8 cellular contexts compared by ENCODE assay signal in the genomic region with DNA sequence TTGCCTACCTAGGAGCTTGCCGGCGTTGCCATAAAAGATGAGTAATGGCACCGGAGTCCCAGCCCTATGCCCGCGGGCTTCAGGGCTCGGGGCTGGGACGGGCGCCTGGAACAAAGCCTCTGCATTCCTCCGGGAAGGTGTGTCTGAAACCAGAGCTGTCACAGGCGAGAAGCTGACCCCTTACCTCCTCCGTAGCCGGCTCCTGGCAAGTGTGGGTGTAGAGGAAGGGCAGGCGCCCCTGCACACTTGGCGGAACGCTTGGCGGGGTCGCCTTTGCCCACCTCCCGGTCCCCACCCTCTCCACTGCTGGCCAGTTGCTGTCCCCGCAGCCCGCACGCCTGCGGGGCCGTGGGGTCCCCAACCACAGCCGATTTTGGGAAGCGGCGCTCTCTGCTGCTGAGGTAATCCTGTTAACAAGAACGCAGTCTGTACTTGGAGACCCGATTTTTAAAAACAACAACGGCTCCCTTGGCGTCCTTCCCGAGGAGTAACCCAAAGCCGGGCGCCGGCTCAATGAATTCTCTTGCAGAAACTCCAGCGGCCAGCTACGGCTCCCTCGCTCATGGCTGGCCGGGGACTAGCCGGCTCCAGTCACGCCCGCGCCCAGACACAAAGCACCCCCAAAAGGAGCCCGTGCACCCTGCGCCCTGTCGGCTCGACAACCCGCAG.
DNase-seq lines count a peak whose midpoint lies in the region; ATAC-seq, FAIRE-seq and TF ChIP-seq lines count a peak whose summit lies in the region.

No MANE protein-coding gene starts in this region.

- no peaks in the 10 kb centered on the region for H3K36me3 ChIP-seq in CD4-positive, alpha-beta memory T cell (ENCODE audit: insufficient read depth, low read length)
- H3K36me3 ChIP-seq in endothelial cell of umbilical vein (ENCODE audit: control insufficient read depth in 2 of 2, extremely low read depth in 1 of 2, insufficient read depth in 2 of 2, low read length in 2 of 2): no peaks in the 10 kb centered on the region
- H3K36me3 ChIP-seq in mucosa of descending colon (ENCODE audit: low read depth): no peaks in the 10 kb centered on the region
- no peaks in the 10 kb centered on the region for H3K36me3 ChIP-seq in uterus

- no peaks in the 10 kb centered on the region for H4K20me1 ChIP-seq in endothelial cell of umbilical vein (replicated peaks; ENCODE audit: control insufficient read depth, extremely low read depth, insufficient read depth, low read length)

- H3K9me3 ChIP-seq in CD4-positive, alpha-beta memory T cell (ENCODE audit: control insufficient read depth in 1 of 2, low read length in 2 of 2): no peaks in the 10 kb centered on the region
- H3K9me3 ChIP-seq in endothelial cell of umbilical vein (replicated peaks; ENCODE audit: control insufficient read depth, insufficient read depth, low read length) (no peaks in the 10 kb centered on the region), mucosa of descending colon (no peaks in the 10 kb centered on the region), uterus (no peaks in the 10 kb centered on the region)

- H3K79me2 ChIP-seq in endothelial cell of umbilical vein (ENCODE audit: control insufficient read depth, insufficient read depth, low read length): no peaks in the 10 kb centered on the region

- dilution Hi-C loops in endothelial cell of umbilical vein (cut with MboI; ENCODE audit: extremely low pct_ligation_motif_present, low sequenced_read_pairs): no loop called here

- intact Hi-C loops in CD4-positive, alpha-beta memory T cell (cut with micrococcal nuclease): no loop called here
- intact Hi-C loops in endothelial cell of umbilical vein (cut with micrococcal nuclease) (loop anchor here (1.0 kb wide), 1 partner anchor 137 kb away; no protein-coding TSS in a partner anchor), mucosa of descending colon (cut with DNase I, micrococcal nuclease) (no loop called here), uterus (cut with DNase I; ENCODE audit: low total_unique reads) (no loop called here)

- no peak overlapping the region for H3K27ac Mint-ChIP-seq in CD4-positive, alpha-beta memory T cell

- H3K4me3 Mint-ChIP-seq in CD4-positive, alpha-beta memory T cell: peak overlapping the region in 7 of 8 donors; percentile 31 to 67 (median 61)

- no peaks in the 10 kb centered on the region for H3K9me1 ChIP-seq in endothelial cell of umbilical vein (replicated peaks; ENCODE audit: control insufficient read depth, extremely low read depth, insufficient read depth, low read length)

- no peak for DNase-seq in CD4-positive, alpha-beta memory T cell
- DNase-seq in NCI-H526 treated with DMSO at 0.1 percent for 48 hours (lab: John Stamatoyannopoulos, UW) (peak; percentile 66), endothelial cell of umbilical vein (ENCODE audit: low read depth, low spot score) (no peak), mucosa of descending colon (peak; percentile 83 to 89 (median 88)), uterus (peak; percentile 22 to 23), NCI-H2107 treated with DMSO at 0.1 percent for 48 hours (lab: John Stamatoyannopoulos, UW; ENCODE audit: unreplicated experiment) (no peak)
- DNase-seq in stimulated activated CD4-positive, alpha-beta T cell treated with anti-CD3 and anti-CD28 coated beads, Interleukin-4, amount 100 ng/mL, for 24 hours: no peak

- H3K4me3 ChIP-seq in CD4-positive, alpha-beta memory T cell (ENCODE audit: low read length in 2 of 2): no peak overlapping the region
- H3K4me3 ChIP-seq in endothelial cell of umbilical vein (replicated peaks in 1 of 3; ENCODE audit: insufficient read depth in 1 of 3, low read depth in 1 of 3, low read length in 3 of 3): peak overlapping the region in 2 of 3 experiments; percentile 18 to 29
- no peak overlapping the region for H3K4me3 ChIP-seq in mucosa of descending colon
- H3K4me3 ChIP-seq in uterus: peak overlapping the region; percentile 27 to 44

- no peak for TF ChIP-seq POLR2A in endothelial cell of umbilical vein (IDR thresholded peaks at IDR 0.05; ENCODE audit: low read depth, low read length)
- TF ChIP-seq POLR2A in uterus (IDR thresholded peaks at IDR 0.05): no peak

- no peak overlapping the region for H3K9ac ChIP-seq in endothelial cell of umbilical vein (replicated peaks; ENCODE audit: extremely low read depth, insufficient read depth, low read length)

- H3K27me3 Mint-ChIP-seq in CD4-positive, alpha-beta memory T cell: peaks cover 23 to 35% of the 10 kb centered on the region in 2 donors

- H2AFZ ChIP-seq in endothelial cell of umbilical vein (ENCODE audit: low read depth, low read length): peak overlapping the region; percentile 79

- no TSS peak for BruUV-seq in endothelial cell of umbilical vein (replicated peaks; lab: Mats Ljungman, UMichigan)

- CTCF ChIA-PET in CD4-positive, alpha-beta memory T cell (lab: Charles Lee; ENCODE audit: partially characterized antibody): no interaction called here
- CTCF ChIA-PET in endothelial cell of umbilical vein (lab: Charles Lee): interaction anchor here (0.7 to 1.2 kb wide), 6 partner anchors 9 to 138 kb away, joined by 3 to 13 read pairs (median 3); no protein-coding TSS in a partner anchor

- ATAC-seq in GM21526 (IDR thresholded peaks at IDR 0.05; ENCODE audit: low FRiP score, unreplicated experiment) (peak; percentile 15), mucosa of descending colon (peak; percentile 82)

- H3K4me1 ChIP-seq in CD4-positive, alpha-beta memory T cell (ENCODE audit: insufficient read depth, low read length): peaks cover 16% of the 10 kb centered on the region
- H3K4me1 ChIP-seq in endothelial cell of umbilical vein (ENCODE audit: control insufficient read depth, extremely low read depth, insufficient read depth, low read length): peaks cover 5% of the 10 kb centered on the region
- peaks cover 40% of the 10 kb centered on the region for H3K4me1 ChIP-seq in mucosa of descending colon (ENCODE audit: low read depth)
- peaks cover 0 to 10% of the 10 kb centered on the region in 2 donors for H3K4me1 ChIP-seq in uterus

- H3K36me3 Mint-ChIP-seq in CD4-positive, alpha-beta memory T cell: no peaks in the 10 kb centered on the region

- H3K27me3 ChIP-seq in CD4-positive, alpha-beta memory T cell (ENCODE audit: insufficient read depth, low read length): peaks cover 20% of the 10 kb centered on the region
- H3K27me3 ChIP-seq in endothelial cell of umbilical vein (ENCODE audit: control insufficient read depth in 2 of 2, insufficient read depth in 2 of 2, low read length in 2 of 2): peaks cover 30 to 41% of the 10 kb centered on the region in 2 experiments
- no peaks in the 10 kb centered on the region for H3K27me3 ChIP-seq in uterus

- FAIRE-seq in endothelial cell of umbilical vein (lab: Jason Lieb, UNC): no peak

- H3K27ac ChIP-seq in CD4-positive, alpha-beta memory T cell (ENCODE audit: low read depth, low read length): no peak overlapping the region
- H3K27ac ChIP-seq in endothelial cell of umbilical vein (ENCODE audit: insufficient read depth, low read depth, low read length) (no peak overlapping the region), uterus (no peak overlapping the region)

- TF ChIP-seq CTCF in endothelial cell of umbilical vein (IDR thresholded peaks at IDR 0.05; ENCODE audit: extremely low read depth in 1 of 2, insufficient read depth in 1 of 2, low read depth in 1 of 2, low read length in 2 of 2) (no peak), mucosa of descending colon (IDR thresholded peaks at IDR 0.05) (no peak), uterus (IDR thresholded peaks at IDR 0.05) (no peak)

- H3K4me2 ChIP-seq in endothelial cell of umbilical vein (ENCODE audit: insufficient read depth, low read length): peak overlapping the region; percentile 63

- no peaks in the 10 kb centered on the region for H3K9me3 Mint-ChIP-seq in CD4-positive, alpha-beta memory T cell

- POLR2A ChIA-PET in CD4-positive, alpha-beta memory T cell (lab: Charles Lee; ENCODE audit: partially characterized antibody): no interaction called here
- POLR2A ChIA-PET in endothelial cell of umbilical vein (lab: Charles Lee): no interaction called here

- H3K4me1 Mint-ChIP-seq in CD4-positive, alpha-beta memory T cell: peaks cover 4 to 20% (median 7%) of the 10 kb centered on the region in 4 donors

TF ChIP-seq in endothelial cell of umbilical vein, 7 proteins besides CTCF, POLR2A, EP300 and RAD21:
- TF ChIP-seq EZH2 (IDR thresholded peaks at IDR 0.05; ENCODE audit: borderline replicate concordance, low read depth, low read length, severe bottlenecking): no peak
- TF ChIP-seq JUN (IDR thresholded peaks at IDR 0.05; ENCODE audit: borderline replicate concordance, insufficient read depth, insufficient read length, low read depth): no peak
- TF ChIP-seq, protein P1, sequence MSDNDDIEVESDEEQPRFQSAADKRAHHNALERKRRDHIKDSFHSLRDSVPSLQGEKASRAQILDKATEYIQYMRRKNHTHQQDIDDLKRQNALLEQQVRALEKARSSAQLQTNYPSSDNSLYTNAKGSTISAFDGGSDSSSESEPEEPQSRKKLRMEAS (IDR thresholded peaks at IDR 0.05; ENCODE audit: insufficient read depth, insufficient read length): no peak
- TF ChIP-seq FOS (IDR thresholded peaks at IDR 0.05; ENCODE audit: borderline replicate concordance, insufficient read depth, low read length): no peak
- TF ChIP-seq MYC (IDR thresholded peaks at IDR 0.05; ENCODE audit: low read depth, low read length): no peak
- TF ChIP-seq GATA2 (IDR thresholded peaks at IDR 0.05; ENCODE audit: insufficient read depth, insufficient read length, low read depth, low read length): no peak
- no peak for TF ChIP-seq POLR2AphosphoS5 (IDR thresholded peaks at IDR 0.05; ENCODE audit: insufficient read depth, low read depth, low read length)

Comparison
In these comparisons a context has a peak if more than half of its experiments do, and no peak if none do; other contexts are left out.
1. DNase-seq: peak in NCI-H526 treated with DMSO at 0.1 percent for 48 hours (single experiment), mucosa of descending colon (3 of 3) and uterus (2 of 2); none in CD4-positive, alpha-beta memory T cell (0 of 5), endothelial cell of umbilical vein (single experiment), stimulated activated CD4-positive, alpha-beta T cell treated with anti-CD3 and anti-CD28 coated beads, Interleukin-4, amount 100 ng/mL, for 24 hours (single experiment) and NCI-H2107 treated with DMSO at 0.1 percent for 48 hours (single experiment).
2. H3K4me3 ChIP-seq: peak in endothelial cell of umbilical vein (2 of 3) and uterus (2 of 2); none in CD4-positive, alpha-beta memory T cell (0 of 2) and mucosa of descending colon (single experiment).